Comparison of ENCODE assay signal across 15 cellular contexts in genomic region chr2:174972924-174973323, GRCh38. TPM values are rescaled to one million over a fixed set of nuclear protein-coding genes. Genes with fewer than 3 reads are reported as not detected.
DNase-seq lines count a peak whose midpoint lies in the region; ATAC-seq, FAIRE-seq and TF ChIP-seq lines count a peak whose summit lies in the region.
"Had no signal": no experiment of that assay in that cellular context is flagged by ENCODE, and none has a peak within 500 bp of the region (broad histone marks: within the 10 kb centered on the region; RNA-seq: fewer than 3 reads in every experiment).

No MANE protein-coding gene starts in this region.

- POLR2A ChIA-PET in MCF 10A (lab: Yijun Ruan, JAX) = interaction anchor here (0.9 to 1.7 kb wide), 7 partner anchors 18 to 201 kb away, joined by 3 to 7 read pairs (median 4); no protein-coding TSS in a partner anchor

- peak; percentile 73 for FAIRE-seq in urothelium cell line (lab: Jason Lieb, UNC)

- H3K36me3 ChIP-seq in breast epithelium (no peaks in the 10 kb centered on the region), adipocyte (ENCODE audit: control insufficient read depth, insufficient read depth, low read length, severe bottlenecking) (no peaks in the 10 kb centered on the region)
- H3K36me3 ChIP-seq: prostate gland, tibial nerve had no signal

- no peak overlapping the region for H3K4me3 ChIP-seq in breast epithelium
- no peak overlapping the region for H3K4me3 ChIP-seq in adipocyte (ENCODE audit: low read length)
- H3K4me3 ChIP-seq in foreskin fibroblast (ENCODE audit: low read depth in 1 of 2, low read length in 2 of 2) = no peak overlapping the region
- H3K4me3 ChIP-seq: prostate gland, tibial nerve had no signal

- H3K9me3 ChIP-seq in breast epithelium (no peaks in the 10 kb centered on the region), adipocyte (ENCODE audit: control insufficient read depth, low read length) (no peaks in the 10 kb centered on the region)
- H3K9me3 ChIP-seq: prostate gland, tibial nerve had no signal

- no peak for TF ChIP-seq POLR2A in breast epithelium (IDR thresholded peaks at IDR 0.05)

- intact Hi-C loops in MCF 10A (cut with micrococcal nuclease) (no loop called here), breast epithelium (cut with DNase I; ENCODE audit: low total_unique reads) (no loop called here)

- no TSS peak for BruUV-seq in MCF 10A (replicated peaks; lab: Mats Ljungman, UMichigan)

- no peak overlapping the region for H3K9ac ChIP-seq in adipocyte (ENCODE audit: low read length)

- H3K27ac Mint-ChIP-seq in MCF 10A (ENCODE audit: low read depth, unreplicated experiment) = peak overlapping the region; percentile 46
- H3K27ac Mint-ChIP-seq: activated CD4-positive, alpha-beta T cell treated with anti-CD3 and anti-CD28 coated beads, Interleukin-2, amount 10 ng/mL, durations not matched to agents 7 days and 5 days; activated T-helper 17 cell treated with anti-CD3 and anti-CD28 coated beads, Interleukin-2, amount 50 U/mL, for 72 hours had no signal

- H3K9me3 Mint-ChIP-seq in MCF 10A (ENCODE audit: unreplicated experiment) = peaks cover 17% of the 10 kb centered on the region
- H3K9me3 Mint-ChIP-seq: activated CD4-positive, alpha-beta T cell treated with anti-CD3 and anti-CD28 coated beads, Interleukin-2, amount 10 ng/mL, durations not matched to agents 7 days and 5 days; activated T-helper 17 cell treated with anti-CD3 and anti-CD28 coated beads, Interleukin-2, amount 50 U/mL, for 72 hours had no signal

- H3K4me3 Mint-ChIP-seq in MCF 10A (ENCODE audit: unreplicated experiment) = no peak overlapping the region
- H3K4me3 Mint-ChIP-seq: activated CD4-positive, alpha-beta T cell treated with anti-CD3 and anti-CD28 coated beads, Interleukin-2, amount 10 ng/mL, durations not matched to agents 7 days and 5 days; activated T-helper 17 cell treated with anti-CD3 and anti-CD28 coated beads, Interleukin-2, amount 50 U/mL, for 72 hours; brain had no signal

- H3K36me3 Mint-ChIP-seq in MCF 10A (ENCODE audit: insufficient read depth, unreplicated experiment) = no peaks in the 10 kb centered on the region

- TF ChIP-seq CTCF in MCF 10A (IDR thresholded peaks at IDR 0.05; ENCODE audit: unreplicated experiment) = no peak
- TF ChIP-seq CTCF in breast epithelium (IDR thresholded peaks at IDR 0.05) = no peak
- TF ChIP-seq CTCF in foreskin fibroblast (IDR thresholded peaks at IDR 0.05; ENCODE audit: low read depth, low read length) = no peak

- H3K27me3 Mint-ChIP-seq in MCF 10A (ENCODE audit: insufficient read depth, unreplicated experiment) = no peaks in the 10 kb centered on the region
- H3K27me3 Mint-ChIP-seq: activated CD4-positive, alpha-beta T cell treated with anti-CD3 and anti-CD28 coated beads, Interleukin-2, amount 10 ng/mL, durations not matched to agents 7 days and 5 days; brain had no signal

- H3K4me1 ChIP-seq in breast epithelium = no peaks in the 10 kb centered on the region
- peaks cover 28% of the 10 kb centered on the region for H3K4me1 ChIP-seq in adipocyte (ENCODE audit: control insufficient read depth, insufficient read depth, low read length)
- H3K4me1 ChIP-seq: prostate gland had no signal

- CTCF ChIA-PET in MCF 10A (lab: Yijun Ruan, JAX) = interaction anchor here (0.6 to 2.6 kb wide), 2 partner anchors 39 to 202 kb away, joined by 3 to 12 read pairs; no protein-coding TSS in a partner anchor

- H3K27me3 ChIP-seq in breast epithelium = no peaks in the 10 kb centered on the region
- no peaks in the 10 kb centered on the region for H3K27me3 ChIP-seq in adipocyte (replicated peaks; ENCODE audit: control insufficient read depth, insufficient read depth, low read length)
- H3K27me3 ChIP-seq: tibial nerve had no signal

- H3K27ac ChIP-seq in breast epithelium = no peak overlapping the region
- H3K27ac ChIP-seq: 22Rv1, prostate gland, tibial nerve had no signal

- DNase-seq in MCF 10A (ENCODE audit: unreplicated experiment) (no peak), breast epithelium (ENCODE audit: low spot score in 2 of 2) (no peak), adipocyte (ENCODE audit: low read depth) (peak; percentile 48), foreskin fibroblast (peak; percentile 62 to 69), urothelium cell line (ENCODE audit: low spot score) (peak; percentile 52), activated gamma-delta T cell treated with Interleukin-2 at 50 U/mL for 16 hours (no peak), NCI-H2196 treated with DMSO at 0.1 percent for 48 hours (lab: John Stamatoyannopoulos, UW; ENCODE audit: unreplicated experiment) (no peak)
- DNase-seq: activated CD4-positive, alpha-beta T cell treated with anti-CD3 and anti-CD28 coated beads, Interleukin-2, amount 10 ng/mL, durations not matched to agents 7 days and 5 days; T-helper 2 cell had no signal

- peaks cover 26% of the 10 kb centered on the region for H3K4me1 Mint-ChIP-seq in MCF 10A (ENCODE audit: insufficient read depth, unreplicated experiment)
- H3K4me1 Mint-ChIP-seq: activated T-helper 17 cell treated with anti-CD3 and anti-CD28 coated beads, Interleukin-2, amount 50 U/mL, for 72 hours had no signal

- no peak for ATAC-seq in GM18868 (IDR thresholded peaks at IDR 0.05; ENCODE audit: unreplicated experiment)
- ATAC-seq: activated T-helper 17 cell treated with anti-CD3 and anti-CD28 coated beads, Interleukin-2, amount 50 U/mL, for 72 hours had no signal

RNA-seq across cellular contexts. Expression of gene CHN1, which starts 32.3 kb away (rescaled TPM):
- total RNA-seq in MCF 10A (2022) (4.4 and 6.0 TPM in 2 replicates), breast epithelium (10 to 100 TPM in 2 of 3 donors, 1 to 10 TPM in 1; 9.8 to 14.7 (median 13.4) TPM)

Comparison
In these comparisons a context has a peak if more than half of its experiments do, and no peak if none do; other contexts are left out.
1. DNase-seq: peak in adipocyte (single experiment), foreskin fibroblast (2 of 2) and urothelium cell line (single experiment); none in MCF 10A (single experiment), breast epithelium (0 of 2), activated gamma-delta T cell treated with Interleukin-2 at 50 U/mL for 16 hours (single experiment) and NCI-H2196 treated with DMSO at 0.1 percent for 48 hours (single experiment).